8 cellular contexts compared by ENCODE assay signal in the genomic region with DNA sequence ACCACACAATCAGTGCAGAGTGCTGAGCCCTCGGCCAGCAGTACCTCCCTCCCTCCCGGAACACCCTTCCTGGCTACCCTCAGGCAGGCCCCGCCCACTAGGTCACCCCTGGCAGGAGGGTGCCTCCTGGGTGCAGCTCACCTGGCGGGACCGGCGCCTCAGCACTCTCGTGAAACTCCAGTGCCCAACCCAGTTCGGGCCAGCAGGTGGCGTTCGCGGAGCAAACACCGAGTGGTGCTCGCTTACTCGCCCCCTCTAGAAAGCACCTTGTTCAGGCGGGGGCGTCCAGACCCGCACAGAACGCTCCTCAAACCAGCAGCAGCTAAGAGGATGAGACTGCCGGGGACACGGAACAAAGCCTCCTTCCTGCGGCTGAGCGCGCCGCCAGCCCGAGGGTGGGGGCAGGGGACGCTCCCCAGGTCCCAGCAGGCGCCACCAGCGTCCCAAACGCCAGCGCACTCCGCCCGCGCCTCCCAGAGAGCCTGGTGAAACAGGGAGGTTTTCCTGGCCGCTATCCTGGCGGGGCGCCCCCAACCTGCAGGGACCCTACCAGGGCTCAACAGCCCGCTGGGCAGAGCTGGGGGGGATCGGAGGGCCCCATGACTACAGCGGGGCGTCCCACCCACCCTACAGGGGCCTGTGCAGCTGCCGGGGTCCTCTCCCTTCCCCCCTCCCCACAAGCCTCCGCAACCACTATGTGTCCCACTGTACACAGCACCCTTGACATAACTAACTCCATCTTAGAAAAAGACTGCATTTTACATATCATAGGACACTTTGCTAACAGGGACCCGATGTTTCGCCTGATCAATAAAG. TPM values are rescaled to one million over a fixed set of nuclear protein-coding genes. Genes with fewer than 3 reads are reported as not detected.
DNase-seq lines count a peak whose midpoint lies in the region; ATAC-seq and TF ChIP-seq lines count a peak whose summit lies in the region.

No MANE protein-coding gene starts in this region.

- H3K9ac ChIP-seq in HUES6 (ENCODE audit: low read length): peak overlapping the region; percentile 38

- in situ Hi-C loops in Caki2 (cut with HindIII; ENCODE audit: low pct_unique_long_range_greater_than_20kb, low sequenced_read_pairs): no loop called here

- H3K9me3 ChIP-seq in HUES6 (ENCODE audit: control insufficient read depth, insufficient read depth, low read depth, low read length) (0 out of 2 replicates have a peak, but pooled peaks cover 2% of the 10 kb centered on the region), thoracic aorta (no peaks in the 10 kb centered on the region)

- ATAC-seq in thoracic aorta (ENCODE audit: insufficient number of reproducible peaks, low FRiP score, low read depth): no peak

- DNase-seq in Caki2 (ENCODE audit: low read depth) (peak; percentile 75), GM20000 (ENCODE audit: low spot score) (peak; percentile 83), RWPE1 (ENCODE audit: low spot score) (peak; percentile 76), globus pallidus (ENCODE audit: low spot score) (peak; percentile 78), osteocyte (ENCODE audit: extremely low spot score, unreplicated experiment) (no peak), thoracic aorta (ENCODE audit: low spot score) (no peak)
- peak; percentile 92 for DNase-seq in activated naive CD4-positive, alpha-beta T cell treated with Interleukin-2 at 50 U/mL for 16 hours

- peaks cover 5% of the 10 kb centered on the region for H3K4me1 Mint-ChIP-seq in osteocyte (ENCODE audit: unreplicated experiment)

- H3K4me3 ChIP-seq in HUES6 (ENCODE audit: low read depth, low read length) (peak overlapping the region; percentile 67), thoracic aorta (peak overlapping the region; percentile 68)

- peaks cover 34% of the 10 kb centered on the region for H3K27me3 Mint-ChIP-seq in osteocyte (ENCODE audit: unreplicated experiment)

- peak; percentile 81 for TF ChIP-seq CTCF in GM20000 (IDR thresholded peaks at IDR 0.05; ENCODE audit: extremely low read depth, missing control alignments)
- peak; percentile 87 for TF ChIP-seq CTCF in RWPE1 (conservative IDR thresholded peaks at IDR 0.05; ENCODE audit: low read depth)
- TF ChIP-seq CTCF in osteocyte (IDR thresholded peaks at IDR 0.05): peak; percentile 90
- TF ChIP-seq CTCF in thoracic aorta (IDR thresholded peaks at IDR 0.05): peak; percentile 61

- H3K36me3 Mint-ChIP-seq in osteocyte (ENCODE audit: unreplicated experiment): no peaks in the 10 kb centered on the region

- CTCF ChIA-PET in RWPE1 (lab: Yijun Ruan, JAX): interaction anchor here (0.6 to 5.1 kb wide), 13 partner anchors 9 to 1801 kb away, joined by 3 to 72 read pairs (median 3); a partner anchor contains a TSS

- H3K4me1 ChIP-seq in HUES6 (ENCODE audit: control insufficient read depth, insufficient read depth, low read length) (peaks cover 20% of the 10 kb centered on the region), thoracic aorta (ENCODE audit: control insufficient read depth in 1 of 2, low read depth in 2 of 2) (peaks cover 4 to 9% of the 10 kb centered on the region in 2 donors)

- peaks cover 3% of the 10 kb centered on the region; the same call in 1 of the 2 replicates for H3K27me3 ChIP-seq in HUES6 (ENCODE audit: control insufficient read depth, insufficient read depth, low read length)
- H3K27me3 ChIP-seq in thoracic aorta (replicated peaks; ENCODE audit: insufficient read depth): no peaks in the 10 kb centered on the region

- H3K27ac ChIP-seq in HUES6 (ENCODE audit: low read depth, low read length): no peak overlapping the region
- no peak overlapping the region for H3K27ac ChIP-seq in RWPE1
- no peak overlapping the region for H3K27ac ChIP-seq in thoracic aorta

- peak overlapping the region; percentile 65 for H3K4me3 Mint-ChIP-seq in osteocyte (ENCODE audit: unreplicated experiment)

- POLR2A ChIA-PET in RWPE1 (lab: Yijun Ruan, JAX; ENCODE audit: low non-redundant PET): no interaction called here

- no peak overlapping the region for H3K27ac Mint-ChIP-seq in osteocyte (ENCODE audit: unreplicated experiment)

- H3K9me3 Mint-ChIP-seq in osteocyte (ENCODE audit: unreplicated experiment): no peaks in the 10 kb centered on the region

- no peaks in the 10 kb centered on the region for H3K36me3 ChIP-seq in HUES6 (ENCODE audit: control insufficient read depth, insufficient read depth, low read length)
- no peaks in the 10 kb centered on the region for H3K36me3 ChIP-seq in thoracic aorta

RNA-seq across cellular contexts. Expression of a gene that starts 44.7 kb away (rescaled TPM):
- total RNA-seq in Caki2 (2014; rRNA removed; shearing (Covaris generic); ENCODE audit: low replicate concordance): 104 and 112 TPM in 2 replicates
- total RNA-seq in osteocyte (43.3 and 44.8 TPM in 2 replicates), thoracic aorta (10 to 100 TPM; 35.3 to 44.8 TPM)

RNA-seq across cellular contexts. Expression of a gene that starts 51.4 kb away (rescaled TPM):
- total RNA-seq in Caki2 (2014; rRNA removed; shearing (Covaris generic); ENCODE audit: low replicate concordance): 1.4 TPM in 1 of 2 replicates, not detected in the other
- total RNA-seq in osteocyte: not detected in 2 replicates
- not detected for total RNA-seq in thoracic aorta

Comparison
In these comparisons a context has a peak if more than half of its experiments do, and no peak if none do; other contexts are left out.
1. DNase-seq: peak in Caki2 (single experiment), GM20000 (single experiment), RWPE1 (single experiment), activated naive CD4-positive, alpha-beta T cell treated with Interleukin-2 at 50 U/mL for 16 hours (single experiment) and globus pallidus (single experiment); none in osteocyte (single experiment) and thoracic aorta (single experiment).
2. Peak in every context shown above with its lines, with median percentiles within 50 percentile points of each other: CTCF ChIP-seq.